Comparison of ENCODE assay signal across 1 cellular context in the genomic region with DNA sequence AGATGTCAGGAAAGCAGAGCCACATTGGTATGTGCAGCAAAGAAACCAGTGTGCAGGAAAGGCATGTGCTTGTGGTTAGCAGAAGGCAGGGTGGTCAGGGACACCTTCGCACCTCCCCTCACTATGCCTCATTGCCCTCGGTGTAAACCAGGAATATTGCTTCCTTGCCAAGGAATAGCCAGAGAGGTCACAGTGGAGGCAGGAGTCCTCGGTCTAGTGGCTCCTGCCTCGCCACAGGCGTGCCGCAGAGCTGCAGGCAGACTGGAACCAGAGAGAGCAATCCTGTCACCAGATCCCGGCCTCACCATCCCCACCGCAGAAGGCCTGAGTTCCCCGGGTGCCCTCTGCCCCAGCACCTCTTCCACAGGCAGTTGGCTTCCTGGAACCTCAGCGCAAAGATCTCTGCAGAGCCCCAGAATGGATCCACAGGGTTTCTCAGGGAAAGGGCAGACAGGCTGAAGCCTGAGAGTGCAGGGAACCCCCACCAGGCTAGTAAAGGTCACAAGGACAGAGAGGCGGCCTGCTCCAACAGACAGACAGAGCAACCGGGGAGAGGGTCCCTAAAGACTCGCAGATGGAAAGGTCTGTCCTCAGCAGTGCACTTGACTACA.
TF ChIP-seq lines count a peak whose summit lies in the region.

No MANE protein-coding gene starts in this region.

TF ChIP-seq in H1, 55 proteins besides CTCF, POLR2A, EP300 and RAD21:
- no peak for TF ChIP-seq RFX5 (IDR thresholded peaks at IDR 0.05; ENCODE audit: borderline replicate concordance, low read depth, low read length)
